Comparison of ENCODE assay signal across 21 cellular contexts in genomic region chr16:10892782-10893181, GRCh38. TPM values are rescaled to one million over a fixed set of nuclear protein-coding genes. Genes with fewer than 3 reads are reported as not detected.
"Had no signal": no experiment of that assay in that cellular context is flagged by ENCODE, and none has a peak within 500 bp of the region (broad histone marks: within the 10 kb centered on the region; RNA-seq: fewer than 3 reads in every experiment).

No MANE protein-coding gene starts in this region.

- H3K27ac ChIP-seq: brain microvascular endothelial cell, colonic mucosa, vagina had no signal

- H3K4me1 ChIP-seq: colonic mucosa, vagina had no signal

- ATAC-seq: activated T-cell treated with anti-CD3 and anti-CD28 coated beads, Interleukin-2, amount 50 U/mL, for 72 hours; heart left ventricle had no signal

- H3K9me3 ChIP-seq: colonic mucosa, heart left ventricle, left ventricle myocardium inferior, tibial nerve, vagina had no signal

- H3K27ac Mint-ChIP-seq: activated T-cell treated with anti-CD3 and anti-CD28 coated beads, Interleukin-2, amount 50 U/mL, for 72 hours; immature natural killer cell; stimulated activated naive CD8-positive, alpha-beta T cell treated with anti-CD3 and anti-CD28 coated beads, Interleukin-15, Interleukin-2, amounts not matched to agents 100 ng/mL and 50 ng/mL, for 24 hours had no signal

- DNase-seq: activated CD4-positive, alpha-beta T cell treated with anti-CD3 and anti-CD28 coated beads, Interleukin-2, amount 50 U/mL, for 4 hours; activated effector memory CD4-positive, alpha-beta T cell treated with anti-CD3 and anti-CD28 coated beads, Interleukin-2, amount 50 U/mL, for 16 hours; activated naive CD4-positive, alpha-beta T cell treated with anti-CD3 and anti-CD28 coated beads, Interleukin-2, amount 50 U/mL, for 16 hours; activated T-cell treated with anti-CD3 and anti-CD28 coated beads, Interleukin-2, amount 50 U/mL, for 72 hours; brain microvascular endothelial cell; central memory CD4-positive, alpha-beta T cell; colonic mucosa; heart left ventricle; immature natural killer cell; kidney glomerular epithelial cell; left ventricle myocardium inferior; mammary epithelial cell; retina; stimulated activated CD4-positive, alpha-beta T cell treated with anti-CD3 and anti-CD28 coated beads, Interleukin-12 subunit alpha, Interleukin-12 subunit beta, amount 100 ng/mL, for 4 hours; stimulated activated CD4-positive, alpha-beta T cell treated with anti-CD3 and anti-CD28 coated beads, Interleukin-1b, Interleukin-23, amount 100 ng/mL, for 48 hours; stimulated activated CD8-positive, alpha-beta memory T cell treated with anti-CD3 and anti-CD28 coated beads, Interleukin-4, amount 100 ng/mL, for 48 hours; T1000 had no signal

- H3K4me3 ChIP-seq: colonic mucosa, heart left ventricle, left ventricle myocardium inferior, tibial nerve, vagina had no signal

- H3K9me3 Mint-ChIP-seq: activated T-cell treated with anti-CD3 and anti-CD28 coated beads, Interleukin-2, amount 50 U/mL, for 72 hours; immature natural killer cell; neural crest cell; stimulated activated naive CD8-positive, alpha-beta T cell treated with anti-CD3 and anti-CD28 coated beads, Interleukin-15, Interleukin-2, amounts not matched to agents 100 ng/mL and 50 ng/mL, for 24 hours had no signal

- H3K4me3 Mint-ChIP-seq: activated T-cell treated with anti-CD3 and anti-CD28 coated beads, Interleukin-2, amount 50 U/mL, for 72 hours; immature natural killer cell; neural crest cell; stimulated activated naive CD8-positive, alpha-beta T cell treated with anti-CD3 and anti-CD28 coated beads, Interleukin-15, Interleukin-2, amounts not matched to agents 100 ng/mL and 50 ng/mL, for 24 hours had no signal

- H3K4me1 Mint-ChIP-seq: immature natural killer cell, neural crest cell had no signal

- H3K27me3 ChIP-seq: brain microvascular endothelial cell, colonic mucosa, heart left ventricle, tibial nerve, vagina had no signal

- H3K36me3 ChIP-seq: brain microvascular endothelial cell, colonic mucosa, tibial nerve, vagina had no signal

RNA-seq across cellular contexts. Expression of gene CIITA, which starts 15.8 kb away (rescaled TPM):
- total RNA-seq: neural crest cell had no signal
